ENCODE assay signal across 21 cellular contexts in genomic region chr18:49076767-49077166, GRCh38.
"Had no signal": no experiment of that assay in that cellular context is flagged by ENCODE, and none has a peak within 500 bp of the region (broad histone marks: within the 10 kb centered on the region; RNA-seq: fewer than 3 reads in every experiment).

No MANE protein-coding gene starts in this region.

- H3K27me3 Mint-ChIP-seq: memory B cell had no signal

- H3K9me3 ChIP-seq: thoracic aorta, upper lobe of left lung had no signal

- H3K4me3 Mint-ChIP-seq: brain, immature natural killer cell, memory B cell had no signal

- H3K9me3 Mint-ChIP-seq: immature natural killer cell, memory B cell had no signal

- H3K27me3 ChIP-seq: foreskin keratinocyte, upper lobe of left lung had no signal

- H3K27ac ChIP-seq: foreskin keratinocyte, parathyroid adenoma, thoracic aorta had no signal

- H3K4me1 ChIP-seq: foreskin keratinocyte, parathyroid adenoma had no signal

- H3K36me3 ChIP-seq: thoracic aorta had no signal

- ATAC-seq: activated naive CD4-positive, alpha-beta T cell treated with anti-CD3 and anti-CD28 coated beads, Interleukin-2, amount 50 U/mL, for 72 hours; foreskin keratinocyte; left ventricle myocardium superior; sciatic nerve had no signal

- H3K27ac Mint-ChIP-seq: activated naive CD4-positive, alpha-beta T cell treated with anti-CD3 and anti-CD28 coated beads, Interleukin-2, amount 50 U/mL, for 72 hours; immature natural killer cell; memory B cell had no signal

- H3K4me1 Mint-ChIP-seq: memory B cell had no signal

- H3K4me3 ChIP-seq: thoracic aorta, upper lobe of left lung had no signal

- DNase-seq: activated CD4-positive, alpha-beta T cell treated with anti-CD3 and anti-CD28 coated beads for 1 hour; activated CD4-positive, alpha-beta T cell treated with anti-CD3 and anti-CD28 coated beads, Interleukin-2, amount 50 U/mL, for 1 hour; activated gamma-delta T cell treated with Interleukin-2 at 50 U/mL for 16 hours; activated T-cell treated with anti-CD3 and anti-CD28 coated beads, Interleukin-2, amount 50 U/mL, for 1 hour; aorta; effector memory CD4-positive, alpha-beta T cell; foreskin keratinocyte; immature natural killer cell; left ventricle myocardium superior; nucleus accumbens; small intestine; stimulated activated CD4-positive, alpha-beta T cell treated with anti-CD3 and anti-CD28 coated beads, Interleukin-15, amount 100 ng/mL, for 24 hours; stimulated activated naive CD4-positive, alpha-beta T cell; T-helper 9 cell; upper lobe of left lung had no signal
